Comparison of ENCODE assay signal across 16 cellular contexts in the genomic region with DNA sequence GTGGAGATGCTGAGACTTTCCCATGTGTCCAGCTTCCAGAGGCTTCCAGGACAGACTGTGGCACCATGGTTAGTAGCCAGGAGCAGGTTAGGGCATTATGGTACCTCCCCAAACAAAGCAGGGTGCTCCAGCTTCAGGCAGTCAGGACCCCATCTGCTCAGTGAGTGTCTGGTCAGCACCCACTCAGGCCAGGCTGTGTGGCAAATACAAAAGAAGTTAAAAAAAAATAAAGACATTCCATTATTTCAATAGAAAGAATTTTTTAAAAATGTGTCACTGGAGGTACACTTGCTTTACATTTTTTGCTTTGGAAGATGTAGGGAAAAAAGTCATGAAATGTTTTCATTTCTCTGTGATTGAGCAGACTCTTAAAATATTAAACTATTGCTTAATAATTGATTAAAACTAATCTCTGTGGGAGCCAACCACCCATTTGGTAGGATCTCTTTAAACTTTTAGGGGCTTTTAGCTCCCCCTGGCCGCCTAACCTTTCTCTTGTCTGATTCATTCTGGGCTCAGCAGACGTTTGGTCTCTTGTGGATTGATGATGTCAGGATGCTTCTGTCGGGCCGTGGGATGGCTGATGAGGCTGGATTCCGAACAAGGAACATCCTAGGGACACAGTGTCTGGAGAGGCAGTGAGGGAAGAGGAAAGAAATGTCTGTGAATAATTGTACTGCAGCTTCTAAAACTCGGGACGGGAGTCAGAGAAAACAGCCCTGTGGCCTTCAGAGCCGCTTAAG.
DNase-seq lines count a peak whose midpoint lies in the region; TF ChIP-seq lines count a peak whose summit lies in the region.
"Had no signal": no experiment of that assay in that cellular context is flagged by ENCODE, and none has a peak within 500 bp of the region (broad histone marks: within the 10 kb centered on the region; RNA-seq: fewer than 3 reads in every experiment).

No MANE protein-coding gene starts in this region.

- peak; percentile 49 for DNase-seq in AG08396 (ENCODE audit: low spot score)
- DNase-seq in astrocyte of the spinal cord (ENCODE audit: low read depth, low spot score), result peak; percentile 78
- peak; percentile 58 for DNase-seq in kidney glomerular epithelial cell (lab: John Stamatoyannopoulos, UW)
- no peak for DNase-seq in nucleus accumbens (lab: John Stamatoyannopoulos, UW)
- DNase-seq in stimulated activated CD4-positive, alpha-beta T cell treated with anti-CD3 and anti-CD28 coated beads, Interleukin-2, amount 100 ng/mL, for 48 hours, result no peak
- DNase-seq in SW 1271 (lab: John Stamatoyannopoulos, UW), result no peak
- no peak for DNase-seq in DMS153 (lab: John Stamatoyannopoulos, UW)
- DNase-seq: activated CD8-positive, alpha-beta memory T cell treated with anti-CD3 and anti-CD28 coated beads for 24 hours; activated gamma-delta T cell treated with Interleukin-2 at 50 U/mL for 16 hours; CD4-positive, alpha-beta memory T cell; gastrocnemius medialis; kidney; NCI-H1092; NCI-H510A; stimulated activated naive CD8-positive, alpha-beta T cell treated with anti-CD3 and anti-CD28 coated beads, Interleukin-15, Interleukin-2, amounts not matched to agents 100 U/mL and 50 U/mL, for 24 hours had no signal

- TF ChIP-seq CTCF in HEK293 (tag by site-specific recombination; IDR thresholded peaks at IDR 0.05) (no peak), astrocyte of the spinal cord (IDR thresholded peaks at IDR 0.05; ENCODE audit: low read depth, low read length) (peak; percentile 22)

- H3K9me3 ChIP-seq in HEK293 (ENCODE audit: control insufficient read depth, insufficient read depth, low read depth, low read length), result no peaks in the 10 kb centered on the region
- H3K9me3 ChIP-seq: gastrocnemius medialis had no signal

- in situ Hi-C loops in astrocyte of the spinal cord (cut with HindIII; ENCODE audit: low sequenced_read_pairs), result no loop called here

- no peaks in the 10 kb centered on the region for H3K36me3 ChIP-seq in HEK293 (ENCODE audit: control insufficient read depth in 2 of 2, insufficient read depth in 1 of 2, low read length in 2 of 2)
- H3K36me3 ChIP-seq: gastrocnemius medialis had no signal

- H3K27ac ChIP-seq in HEK293 (ENCODE audit: extremely low read depth, low read depth, low read length), result no peak overlapping the region
- H3K27ac ChIP-seq: gastrocnemius medialis had no signal

- POLR2A ChIA-PET in HEK293 (lab: Yijun Ruan, JAX), result no interaction called here

- CTCF ChIA-PET in HEK293 (lab: Yijun Ruan, JAX), result interaction anchor here (0.7 to 1.6 kb wide), 4 partner anchors 9 to 304 kb away, joined by 3 to 5 read pairs (median 4); no protein-coding TSS in a partner anchor

- H3K4me3 ChIP-seq in HEK293 (ENCODE audit: low read depth, low read length) (no peak overlapping the region), astrocyte of the spinal cord (ENCODE audit: low read depth, low read length) (no peak overlapping the region)
- H3K4me3 ChIP-seq: gastrocnemius medialis had no signal

- no peaks in the 10 kb centered on the region for H3K4me1 ChIP-seq in HEK293 (ENCODE audit: control insufficient read depth, insufficient read depth, low read length)
- H3K4me1 ChIP-seq: gastrocnemius medialis had no signal

TF ChIP-seq in HEK293, 187 proteins besides CTCF, POLR2A, EP300 and RAD21:
- TF ChIP-seq, protein P1, sequence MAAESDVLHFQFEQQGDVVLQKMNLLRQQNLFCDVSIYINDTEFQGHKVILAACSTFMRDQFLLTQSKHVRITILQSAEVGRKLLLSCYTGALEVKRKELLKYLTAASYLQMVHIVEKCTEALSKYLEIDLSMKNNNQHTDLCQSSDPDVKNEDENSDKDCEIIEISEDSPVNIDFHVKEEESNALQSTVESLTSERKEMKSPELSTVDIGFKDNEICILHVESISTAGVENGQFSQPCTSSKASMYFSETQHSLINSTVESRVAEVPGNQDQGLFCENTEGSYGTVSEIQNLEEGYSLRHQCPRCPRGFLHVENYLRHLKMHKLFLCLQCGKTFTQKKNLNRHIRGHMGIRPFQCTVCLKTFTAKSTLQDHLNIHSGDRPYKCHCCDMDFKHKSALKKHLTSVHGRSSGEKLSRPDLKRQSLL (tag by site-specific recombination; IDR thresholded peaks at IDR 0.05), result no peak
- TF ChIP-seq EGR2 (tag by site-specific recombination; IDR thresholded peaks at IDR 0.05; ENCODE audit: low read depth), result no peak
- no peak for TF ChIP-seq ZNF155 (tag by site-specific recombination; IDR thresholded peaks at IDR 0.05)
- peak; percentile 63; the same call in 1 of the 2 replicates for TF ChIP-seq ZBTB17 (tag by site-specific recombination; IDR thresholded peaks at IDR 0.05)

Comparison
In these comparisons a context has a peak if more than half of its experiments do, and no peak if none do; other contexts are left out.
1. DNase-seq: peak in AG08396 (single experiment), astrocyte of the spinal cord (single experiment) and kidney glomerular epithelial cell (single experiment); none in nucleus accumbens (0 of 56), stimulated activated CD4-positive, alpha-beta T cell treated with anti-CD3 and anti-CD28 coated beads, Interleukin-2, amount 100 ng/mL, for 48 hours (0 of 2), SW 1271 (0 of 2) and DMS153 (single experiment).